In genomic region chr10:112389147-112389822, GRCh38 we compare ENCODE assay signal across 10 cellular contexts. TPM values are rescaled to one million over a fixed set of nuclear protein-coding genes. Genes with fewer than 3 reads are reported as not detected.
DNase-seq lines count a peak whose midpoint lies in the region; ATAC-seq and TF ChIP-seq lines count a peak whose summit lies in the region.
"Had no signal": no experiment of that assay in that cellular context is flagged by ENCODE, and none has a peak within 500 bp of the region (broad histone marks: within the 10 kb centered on the region; RNA-seq: fewer than 3 reads in every experiment).

No MANE protein-coding gene starts in this region.

- peak overlapping the region; percentile 39 to 88 (median 77) for H3K27ac Mint-ChIP-seq in IgD-negative memory B cell
- H3K27ac Mint-ChIP-seq in activated T-helper 17 cell treated with anti-CD3 and anti-CD28 coated beads, Interleukin-2, amount 50 U/mL, for 72 hours, result peak overlapping the region; percentile 78
- peak overlapping the region; percentile 62 for H3K27ac Mint-ChIP-seq in stimulated activated memory B cell treated with anti-CD40 and anti-IgM and Interleukin-4, amounts not matched to agents 10 μg/mL and 1 μg/mL and 100 μg/mL, for 72 hours
- H3K27ac Mint-ChIP-seq: nephron had no signal

- no peaks in the 10 kb centered on the region for H4K20me1 ChIP-seq in hepatocyte (ENCODE audit: insufficient read depth, poor library complexity, severe bottlenecking)

- H3K79me2 ChIP-seq in hepatocyte, result no peaks in the 10 kb centered on the region

- H2AFZ ChIP-seq in hepatocyte, result no peak overlapping the region

- H3K36me3 ChIP-seq in hepatocyte (replicated peaks; ENCODE audit: insufficient read depth, low read depth), result no peaks in the 10 kb centered on the region

- H3K27me3 ChIP-seq in hepatocyte, result no peaks in the 10 kb centered on the region

- H3K27ac ChIP-seq in hepatocyte, result peak overlapping the region; percentile 84

- H3K4me1 ChIP-seq in hepatocyte (ENCODE audit: insufficient read depth), result peaks cover 7% of the 10 kb centered on the region

- peaks cover 31 to 57% (median 43%) of the 10 kb centered on the region in 3 donors for H3K4me1 Mint-ChIP-seq in IgD-negative memory B cell
- H3K4me1 Mint-ChIP-seq in activated T-helper 17 cell treated with anti-CD3 and anti-CD28 coated beads, Interleukin-2, amount 50 U/mL, for 72 hours, result peaks cover 57% of the 10 kb centered on the region
- peaks cover 58% of the 10 kb centered on the region for H3K4me1 Mint-ChIP-seq in stimulated activated memory B cell treated with anti-CD40 and anti-IgM and Interleukin-4, amounts not matched to agents 10 μg/mL and 1 μg/mL and 100 μg/mL, for 72 hours

- no peaks in the 10 kb centered on the region for H3K36me3 Mint-ChIP-seq in IgD-negative memory B cell
- H3K36me3 Mint-ChIP-seq in activated T-helper 17 cell treated with anti-CD3 and anti-CD28 coated beads, Interleukin-2, amount 50 U/mL, for 72 hours (ENCODE audit: low read depth), result peaks cover 47% of the 10 kb centered on the region
- peaks cover 8% of the 10 kb centered on the region for H3K36me3 Mint-ChIP-seq in stimulated activated memory B cell treated with anti-CD40 and anti-IgM and Interleukin-4, amounts not matched to agents 10 μg/mL and 1 μg/mL and 100 μg/mL, for 72 hours

- H3K27me3 Mint-ChIP-seq in IgD-negative memory B cell, result no peaks in the 10 kb centered on the region
- H3K27me3 Mint-ChIP-seq in activated T-helper 17 cell treated with anti-CD3 and anti-CD28 coated beads, Interleukin-2, amount 50 U/mL, for 72 hours, result no peaks in the 10 kb centered on the region
- H3K27me3 Mint-ChIP-seq in stimulated activated memory B cell treated with anti-CD40 and anti-IgM and Interleukin-4, amounts not matched to agents 10 μg/mL and 1 μg/mL and 100 μg/mL, for 72 hours, result no peaks in the 10 kb centered on the region

- no peak for TF ChIP-seq CTCF in hepatocyte (IDR thresholded peaks at IDR 0.05; ENCODE audit: poor library complexity)

- H3K9me3 Mint-ChIP-seq in IgD-negative memory B cell, result no peaks in the 10 kb centered on the region
- H3K9me3 Mint-ChIP-seq in activated T-helper 17 cell treated with anti-CD3 and anti-CD28 coated beads, Interleukin-2, amount 50 U/mL, for 72 hours, result no peaks in the 10 kb centered on the region
- H3K9me3 Mint-ChIP-seq in stimulated activated memory B cell treated with anti-CD40 and anti-IgM and Interleukin-4, amounts not matched to agents 10 μg/mL and 1 μg/mL and 100 μg/mL, for 72 hours, result no peaks in the 10 kb centered on the region
- H3K9me3 Mint-ChIP-seq: nephron had no signal

- no peaks in the 10 kb centered on the region for H3K9me3 ChIP-seq in hepatocyte (ENCODE audit: low read depth)

- no peak overlapping the region for H3K4me3 ChIP-seq in hepatocyte

- peak; percentile 80 for ATAC-seq in GM21737 (IDR thresholded peaks at IDR 0.05; ENCODE audit: unreplicated experiment)
- ATAC-seq in activated T-helper 17 cell treated with anti-CD3 and anti-CD28 coated beads, Interleukin-2, amount 50 U/mL, for 72 hours (replicated peaks), result peak; percentile 93
- ATAC-seq in stimulated activated memory B cell treated with anti-CD40 and anti-IgM and Interleukin-4, amounts not matched to agents 10 μg/mL and 1 μg/mL and 100 μg/mL, for 72 hours, result peak; percentile 93

- no peak overlapping the region for H3K4me2 ChIP-seq in hepatocyte

- 62% methylated on average over 8 of the region's 8 CpGs for WGBS in hepatocyte (ENCODE audit: low lambda C conversion rate, missing lambda C conversion rate)

- peak overlapping the region in 2 of 4 donors; percentile 58 to 65 for H3K4me3 Mint-ChIP-seq in IgD-negative memory B cell
- peak overlapping the region; percentile 73 for H3K4me3 Mint-ChIP-seq in activated T-helper 17 cell treated with anti-CD3 and anti-CD28 coated beads, Interleukin-2, amount 50 U/mL, for 72 hours
- peak overlapping the region; percentile 6 for H3K4me3 Mint-ChIP-seq in stimulated activated memory B cell treated with anti-CD40 and anti-IgM and Interleukin-4, amounts not matched to agents 10 μg/mL and 1 μg/mL and 100 μg/mL, for 72 hours
- H3K4me3 Mint-ChIP-seq: nephron had no signal

- no peaks in the 10 kb centered on the region for H3K9me2 ChIP-seq in hepatocyte (replicated peaks; ENCODE audit: insufficient read depth)

- DNase-seq in ELF-1 (ENCODE audit: low read depth, low spot score), result peak; percentile 27
- peak; percentile 35 for DNase-seq in hepatocyte (ENCODE audit: low spot score)
- no peak for DNase-seq in HUDEP-2 (lab: John Stamatoyannopoulos, UW; ENCODE audit: unreplicated experiment in 76 of 76)
- DNase-seq in D341Med (ENCODE audit: low spot score), result no peak

RNA-seq across cellular contexts. Expression of gene ACSL5, which starts 15.4 kb away (rescaled TPM):
- 52.3 TPM for polyA plus RNA-seq in IgD-negative memory B cell
- total RNA-seq in activated T-helper 17 cell treated with anti-CD3 and anti-CD28 coated beads, Interleukin-2, amount 50 U/mL, for 72 hours, result 10 to 100 TPM; 56.6 to 71.9 TPM
- 40.2 and 43.1 TPM in 2 replicates for total RNA-seq in hepatocyte
- 22.2 and 22.7 TPM in 2 replicates for polyA plus RNA-seq in hepatocyte
- total RNA-seq: NCI-H460 had no signal

RNA-seq across cellular contexts. Expression of gene ZDHHC6, which starts 57.4 kb away (rescaled TPM):
- polyA plus RNA-seq in IgD-negative memory B cell, result 37.0 TPM
- total RNA-seq in activated T-helper 17 cell treated with anti-CD3 and anti-CD28 coated beads, Interleukin-2, amount 50 U/mL, for 72 hours, result 10 to 100 TPM; 45.4 to 56.2 TPM
- 33.0 and 56.4 TPM in 2 replicates for total RNA-seq in hepatocyte
- 31.7 and 44.2 TPM in 2 replicates for polyA plus RNA-seq in hepatocyte

RNA-seq across cellular contexts. Expression of gene VTI1A, which starts 57.7 kb away (rescaled TPM):
- polyA plus RNA-seq in IgD-negative memory B cell (32.0 TPM), hepatocyte (20.4 and 26.2 TPM in 2 replicates)
- 10 to 100 TPM; 35.2 to 46.9 TPM for total RNA-seq in activated T-helper 17 cell treated with anti-CD3 and anti-CD28 coated beads, Interleukin-2, amount 50 U/mL, for 72 hours
- total RNA-seq in hepatocyte, result 31.1 and 39.8 TPM in 2 replicates

Comparison
In these comparisons a context has a peak if more than half of its experiments do, and no peak if none do; other contexts are left out.
1. DNase-seq: peak in ELF-1 (single experiment) and hepatocyte (single experiment); none in HUDEP-2 (0 of 76) and D341Med (single experiment).
2. Peak in every context shown above with its lines, with median percentiles within 50 percentile points of each other: ATAC-seq and H3K27ac Mint-ChIP-seq.